8 cellular contexts compared by ENCODE assay signal in genomic region chr1:213050745-213051126, GRCh38. TPM values are rescaled to one million over a fixed set of nuclear protein-coding genes. Genes with fewer than 3 reads are reported as not detected.
A peak's percentile ranks its signal among the peaks of the same experiment; 100 is the strongest.
DNase-seq lines count a peak whose midpoint lies in the region; TF ChIP-seq lines count a peak whose summit lies in the region.

No MANE protein-coding gene starts in this region.

- H3K27me3 ChIP-seq in SJCRH30, result no peaks in the 10 kb centered on the region
- peaks cover 4% of the 10 kb centered on the region for H3K27me3 ChIP-seq in rectal smooth muscle tissue (ENCODE audit: control insufficient read depth, insufficient read depth, low read length)

- H3K36me3 ChIP-seq in SJCRH30 (no peaks in the 10 kb centered on the region; the same call in 1 of the 2 replicates), rectal smooth muscle tissue (ENCODE audit: control insufficient read depth, insufficient read depth, low read length) (no peaks in the 10 kb centered on the region)

- no peak for TF ChIP-seq CTCF in GM12875 (IDR thresholded peaks at IDR 0.05; ENCODE audit: borderline replicate concordance, insufficient read depth, low read depth, low read length)
- TF ChIP-seq CTCF in HFF-Myc (IDR thresholded peaks at IDR 0.05; ENCODE audit: low read depth, low read length, missing control alignments), result no peak
- no peak for TF ChIP-seq CTCF in fibroblast of villous mesenchyme (IDR thresholded peaks at IDR 0.05; ENCODE audit: insufficient read depth, low read depth, low read length)

- no peak overlapping the region for H3K9ac ChIP-seq in rectal smooth muscle tissue (ENCODE audit: low read length)

- H3K4me3 ChIP-seq in GM12875 (ENCODE audit: low read depth, low read length) (peak overlapping the region; percentile 84), HFF-Myc (replicated peaks; ENCODE audit: low read depth, low read length) (peak overlapping the region; percentile 94), SJCRH30 (peak overlapping the region; percentile 94), fibroblast of villous mesenchyme (ENCODE audit: low read depth, low read length) (peak overlapping the region; percentile 82), rectal smooth muscle tissue (ENCODE audit: low read length) (peak overlapping the region; percentile 95)

- H3K4me1 ChIP-seq in SJCRH30, result peaks cover 14% of the 10 kb centered on the region
- peaks cover 8% of the 10 kb centered on the region for H3K4me1 ChIP-seq in rectal smooth muscle tissue (ENCODE audit: control insufficient read depth, insufficient read depth, low read length)

- peak overlapping the region; percentile 78 for H3K27ac ChIP-seq in SJCRH30
- H3K27ac ChIP-seq in rectal smooth muscle tissue (ENCODE audit: low read depth, low read length), result peak overlapping the region; percentile 83

- DNase-seq in HFF-Myc (ENCODE audit: extremely low read depth, low read depth) (no peak), SJCRH30 (no peak), fibroblast of villous mesenchyme (ENCODE audit: low read depth) (no peak), activated gamma-delta T cell treated with Interleukin-2 at 50 U/mL for 16 hours (no peak), DMS79 (lab: John Stamatoyannopoulos, UW) (no peak), iPS-NIHi7 (ENCODE audit: extremely low spot score) (no peak)

- no peaks in the 10 kb centered on the region for H3K9me3 ChIP-seq in SJCRH30 (replicated peaks)

RNA-seq across cellular contexts. Expression of gene RPS6KC1, which starts 0.3 kb away (rescaled TPM):
- 30.4 and 37.4 TPM in 2 replicates for total RNA-seq in SJCRH30 (2014; rRNA removed; shearing (Covaris generic))
- 37.7 and 41.5 TPM in 2 replicates for total RNA-seq in fibroblast of villous mesenchyme

RNA-seq across cellular contexts. Expression of gene ANGEL2, which starts 35.1 kb away (rescaled TPM):
- total RNA-seq in SJCRH30 (2014; rRNA removed; shearing (Covaris generic)), result 59.9 and 70.7 TPM in 2 replicates
- 41.2 and 43.6 TPM in 2 replicates for total RNA-seq in fibroblast of villous mesenchyme
